In genomic region chr11:100905684-100906083, GRCh38 we compare ENCODE assay signal across 5 cellular contexts.
"Had no signal": no experiment of that assay in that cellular context is flagged by ENCODE, and none has a peak within 500 bp of the region (broad histone marks: within the 10 kb centered on the region; RNA-seq: fewer than 3 reads in every experiment).

No MANE protein-coding gene starts in this region.

- H3K4me2 ChIP-seq: GM23338 had no signal

- H3K4me3 ChIP-seq: GM23338, K562 had no signal

- H3K9me3 Mint-ChIP-seq: GM23338, H9 had no signal

- DNase-seq: H9, HCEC 1CT had no signal

- H3K4me3 Mint-ChIP-seq: GM23338, H9 had no signal

- ATAC-seq: GM23338, HepG2, K562 had no signal

- H2AFZ ChIP-seq: GM23338 had no signal

- H3K27ac Mint-ChIP-seq: GM23338 had no signal
